8 cellular contexts compared by ENCODE assay signal in the genomic region with DNA sequence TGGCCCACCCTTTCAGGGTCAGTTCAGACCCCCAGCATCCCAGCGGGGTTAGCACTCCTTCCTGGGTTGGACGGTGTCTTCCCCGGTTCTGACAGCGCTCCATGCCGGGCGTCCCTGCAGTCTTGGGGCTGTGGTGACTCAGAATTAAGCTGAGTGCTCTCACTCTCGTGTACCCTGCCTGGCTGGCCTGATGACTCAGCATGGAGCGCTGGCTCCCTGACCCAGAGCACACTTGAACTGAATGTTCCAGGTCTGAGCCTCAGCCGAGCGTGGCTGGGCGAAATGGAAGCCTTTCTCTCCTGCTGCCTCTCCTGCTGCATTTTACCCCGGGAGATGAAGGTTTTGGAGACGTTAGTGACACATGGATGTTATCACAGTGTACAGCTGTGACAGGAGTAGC. TPM values are rescaled to one million over a fixed set of nuclear protein-coding genes. Genes with fewer than 3 reads are reported as not detected.
DNase-seq lines count a peak whose midpoint lies in the region; ATAC-seq, FAIRE-seq and TF ChIP-seq lines count a peak whose summit lies in the region.

No MANE protein-coding gene starts in this region.

- peaks cover 24% of the 10 kb centered on the region for H3K36me3 Mint-ChIP-seq in MCF 10A (ENCODE audit: insufficient read depth, unreplicated experiment)
- peaks cover 21% of the 10 kb centered on the region for H3K36me3 Mint-ChIP-seq in activated CD8-positive, alpha-beta T cell treated with anti-CD3 and anti-CD28 coated beads for 36 hours (ENCODE audit: low read depth)

- H3K27ac Mint-ChIP-seq in MCF 10A (ENCODE audit: low read depth, unreplicated experiment), result peak overlapping the region; percentile 83
- no peak overlapping the region for H3K27ac Mint-ChIP-seq in activated CD8-positive, alpha-beta T cell treated with anti-CD3 and anti-CD28 coated beads for 36 hours

- H3K4me1 Mint-ChIP-seq in MCF 10A (ENCODE audit: insufficient read depth, unreplicated experiment), result peaks cover 50% of the 10 kb centered on the region
- peaks cover 45% of the 10 kb centered on the region for H3K4me1 Mint-ChIP-seq in activated CD8-positive, alpha-beta T cell treated with anti-CD3 and anti-CD28 coated beads for 36 hours (ENCODE audit: low read depth)

- ATAC-seq in activated CD8-positive, alpha-beta T cell treated with anti-CD3 and anti-CD28 coated beads for 36 hours, result no peak

- H3K27ac ChIP-seq in HUES64 (ENCODE audit: low read depth, low read length), result 0 out of 2 replicates have a peak overlapping the region, but pooled peaks have one; percentile 8
- H3K27ac ChIP-seq in kidney (ENCODE audit: low read depth in 2 of 2, low read length in 2 of 2), result peak overlapping the region; percentile 79 to 92

- TF ChIP-seq CTCF in AG10803 (conservative IDR thresholded peaks at IDR 0.05; ENCODE audit: low read length) (no peak), MCF 10A (IDR thresholded peaks at IDR 0.05; ENCODE audit: unreplicated experiment) (no peak), kidney (IDR thresholded peaks at IDR 0.05; ENCODE audit: borderline replicate concordance, extremely low read depth, insufficient read depth) (no peak)
- TF ChIP-seq CTCF in activated CD8-positive, alpha-beta T cell treated with anti-CD3 and anti-CD28 coated beads for 36 hours (IDR thresholded peaks at IDR 0.05), result no peak

- H3K4me3 Mint-ChIP-seq in MCF 10A (ENCODE audit: unreplicated experiment), result peak overlapping the region; percentile 66
- no peak overlapping the region for H3K4me3 Mint-ChIP-seq in activated CD8-positive, alpha-beta T cell treated with anti-CD3 and anti-CD28 coated beads for 36 hours

- WGBS in HUES64, result 52% methylated on average over 13 of the region's 13 CpGs

- no peaks in the 10 kb centered on the region for H3K9me3 ChIP-seq in HUES64 (ENCODE audit: insufficient read depth, low read depth, low read length)
- no peaks in the 10 kb centered on the region for H3K9me3 ChIP-seq in kidney (ENCODE audit: control insufficient read depth in 1 of 2, low read length in 2 of 2)

- H3K4me3 ChIP-seq in AG10803 (ENCODE audit: low read length) (peak overlapping the region; percentile 29), HUES64 (ENCODE audit: low read length) (no peak overlapping the region), kidney (ENCODE audit: low read length in 2 of 2) (peak overlapping the region; percentile 29 to 47)

- H3K9ac ChIP-seq in HUES64 (ENCODE audit: low read depth, low read length), result no peak overlapping the region
- peak overlapping the region; percentile 50 to 88 for H3K9ac ChIP-seq in kidney (ENCODE audit: low read length in 2 of 2)

- no TSS peak for BruUV-seq in MCF 10A (replicated peaks; lab: Mats Ljungman, UMichigan)

- intact Hi-C loops in MCF 10A (cut with micrococcal nuclease) (no loop called here), kidney (cut with DNase I) (no loop called here)
- intact Hi-C loops in activated CD8-positive, alpha-beta T cell treated with anti-CD3 and anti-CD28 coated beads for 36 hours (cut with micrococcal nuclease), result no loop called here

- no peaks in the 10 kb centered on the region for H3K27me3 ChIP-seq in HUES64 (ENCODE audit: insufficient read depth, low read length)

- H3K4me1 ChIP-seq in HUES64 (ENCODE audit: insufficient read depth, low read length), result peaks cover 29% of the 10 kb centered on the region
- H3K4me1 ChIP-seq in kidney (ENCODE audit: control insufficient read depth in 1 of 2, insufficient read depth in 1 of 2, low read depth in 1 of 2, low read length in 2 of 2), result peaks cover 46 to 63% of the 10 kb centered on the region in 2 donors

- 0 out of 2 replicates have a peak, but pooled peaks cover 3% of the 10 kb centered on the region for H3K36me3 ChIP-seq in HUES64 (ENCODE audit: insufficient read depth, low read length)
- H3K36me3 ChIP-seq in kidney (ENCODE audit: control insufficient read depth in 1 of 2, insufficient read depth in 2 of 2, low read length in 2 of 2), result peaks cover 2 to 12% of the 10 kb centered on the region in 2 donors

- POLR2A ChIA-PET in MCF 10A (lab: Yijun Ruan, JAX), result interaction anchor here (0.6 to 17.3 kb wide), 8 partner anchors 19 to 234 kb away, joined by 3 to 752 read pairs (median 4); a partner anchor contains a TSS
- POLR2A ChIA-PET in activated CD8-positive, alpha-beta T cell treated with anti-CD3 and anti-CD28 coated beads for 36 hours (lab: Charles Lee), result interaction anchor here (1.2 kb wide), 1 partner anchor 68 kb away, joined by 3 read pairs; a partner anchor contains a TSS

- DNase-seq in AG10803 (ENCODE audit: low read depth) (peak; percentile 87), MCF 10A (ENCODE audit: unreplicated experiment) (peak; percentile 93), kidney (peak; percentile 95), stromal cell of bone marrow (ENCODE audit: low read depth) (peak; percentile 91), middle frontal gyrus (ENCODE audit: extremely low spot score, low spot score) (no peak)
- no peak for DNase-seq in activated CD8-positive, alpha-beta T cell treated with anti-CD3 and anti-CD28 coated beads for 36 hours
- DNase-seq in activated naive CD4-positive, alpha-beta T cell (lab: John Stamatoyannopoulos, UW), result no peak

- no peak for FAIRE-seq in kidney (lab: Jason Lieb, UNC)

- no peaks in the 10 kb centered on the region for H3K9me3 Mint-ChIP-seq in MCF 10A (ENCODE audit: unreplicated experiment)
- H3K9me3 Mint-ChIP-seq in activated CD8-positive, alpha-beta T cell treated with anti-CD3 and anti-CD28 coated beads for 36 hours, result no peaks in the 10 kb centered on the region

- H3K27me3 Mint-ChIP-seq in MCF 10A (ENCODE audit: insufficient read depth, unreplicated experiment), result no peaks in the 10 kb centered on the region
- no peaks in the 10 kb centered on the region for H3K27me3 Mint-ChIP-seq in activated CD8-positive, alpha-beta T cell treated with anti-CD3 and anti-CD28 coated beads for 36 hours

- CTCF ChIA-PET in MCF 10A (lab: Yijun Ruan, JAX), result interaction anchor here (0.7 to 1.4 kb wide), 5 partner anchors 9 to 204 kb away, joined by 3 to 6 read pairs (median 4); no protein-coding TSS in a partner anchor
- CTCF ChIA-PET in activated CD8-positive, alpha-beta T cell treated with anti-CD3 and anti-CD28 coated beads for 36 hours (lab: Charles Lee), result no interaction called here

RNA-seq across cellular contexts. Expression of a gene that starts 7.1 kb away (rescaled TPM):
- polyA plus RNA-seq in HUES64 (2013, experiment 1 of 2), result 10.7 TPM
- polyA plus RNA-seq in HUES64 (2013, experiment 2 of 2), result 14.3 TPM
- total RNA-seq in MCF 10A (2022) (53.7 and 55.2 TPM in 2 replicates), kidney (42.0 TPM)
- 54.9 TPM for polyA plus RNA-seq in kidney (ENCODE audit: insufficient read depth, low read depth, low replicate concordance)
- total RNA-seq in activated CD8-positive, alpha-beta T cell treated with anti-CD3 and anti-CD28 coated beads for 36 hours, result 10 to 100 TPM; 13.4 to 14.3 TPM

Comparison
In these comparisons a context has a peak if more than half of its experiments do, and no peak if none do; other contexts are left out.
1. DNase-seq: peak in AG10803 (single experiment), MCF 10A (single experiment), kidney (single experiment) and stromal cell of bone marrow (single experiment); none in activated CD8-positive, alpha-beta T cell treated with anti-CD3 and anti-CD28 coated beads for 36 hours (single experiment), middle frontal gyrus (single experiment) and activated naive CD4-positive, alpha-beta T cell (0 of 4).